ENCODE assay signal across 25 cellular contexts in genomic region chr3:139198186-139198585, GRCh38.
"Had no signal": no experiment of that assay in that cellular context is flagged by ENCODE, and none has a peak within 500 bp of the region (broad histone marks: within the 10 kb centered on the region; RNA-seq: fewer than 3 reads in every experiment).

No MANE protein-coding gene starts in this region.

- H3K4me3 Mint-ChIP-seq: activated CD4-positive, alpha-beta memory T cell treated with anti-CD3 and anti-CD28 coated beads for 36 hours; activated T-cell treated with anti-CD3 and anti-CD28 coated beads, Interleukin-2, amount 50 U/mL, for 24 hours; effector memory CD8-positive, alpha-beta T cell; immature natural killer cell; naive thymus-derived CD8-positive, alpha-beta T cell; neural crest cell; T-helper 2 cell treated with Interferon-gamma antibody and Interleukin-4, amounts not matched to agents 5 μg/mL and 100 μg/mL, for 36 hours had no signal

- H3K27me3 ChIP-seq: brain microvascular endothelial cell, heart left ventricle, spleen, testis, transverse colon had no signal

- H3K4me1 Mint-ChIP-seq: immature natural killer cell, neural crest cell had no signal

- H3K4me1 ChIP-seq: spleen, testis had no signal

- H3K9me3 ChIP-seq: testis, transverse colon had no signal

- H3K36me3 ChIP-seq: brain microvascular endothelial cell, heart left ventricle, spleen, transverse colon had no signal

- H3K27ac ChIP-seq: brain microvascular endothelial cell, heart left ventricle, spleen, testis, transverse colon had no signal

- H3K4me3 ChIP-seq: heart left ventricle, spleen, testis, transverse colon had no signal

- H3K36me3 Mint-ChIP-seq: activated CD4-positive, alpha-beta memory T cell treated with anti-CD3 and anti-CD28 coated beads for 36 hours; immature natural killer cell had no signal

- ATAC-seq: effector memory CD8-positive, alpha-beta T cell; heart left ventricle; naive thymus-derived CD8-positive, alpha-beta T cell; right cardiac atrium had no signal

- H3K27ac Mint-ChIP-seq: activated CD4-positive, alpha-beta memory T cell treated with anti-CD3 and anti-CD28 coated beads for 36 hours; activated T-cell treated with anti-CD3 and anti-CD28 coated beads, Interleukin-2, amount 50 U/mL, for 24 hours; effector memory CD8-positive, alpha-beta T cell; immature natural killer cell; naive thymus-derived CD8-positive, alpha-beta T cell; T-helper 2 cell treated with Interferon-gamma antibody and Interleukin-4, amounts not matched to agents 5 μg/mL and 100 μg/mL, for 36 hours had no signal

- DNase-seq: activated CD4-positive, alpha-beta memory T cell treated with anti-CD3 and anti-CD28 coated beads for 36 hours; activated CD4-positive, alpha-beta T cell treated with anti-CD3 and anti-CD28 coated beads for 4 hours; activated CD8-positive, alpha-beta memory T cell treated with anti-CD3 and anti-CD28 coated beads, Interleukin-2, amount 50 U/mL, for 48 hours; activated gamma-delta T cell; activated naive CD4-positive, alpha-beta T cell treated with anti-CD3 and anti-CD28 coated beads, Interleukin-2, amount 50 U/mL, for 16 hours; activated T-cell treated with anti-CD3 and anti-CD28 coated beads, Interleukin-2, amount 50 U/mL, for 24 hours; amniotic stem cell; brain microvascular endothelial cell; caudate nucleus; cortex of kidney; effector memory CD8-positive, alpha-beta T cell; heart left ventricle; hypothalamus; immature natural killer cell; midbrain; naive thymus-derived CD8-positive, alpha-beta T cell; occipital lobe; right cardiac atrium; spleen; stimulated activated naive CD4-positive, alpha-beta T cell; T-helper 1 cell; testis; transverse colon had no signal
